In genomic region chr11:117413616-117414015, GRCh38 we compare ENCODE assay signal across 22 cellular contexts.
DNase-seq lines count a peak whose midpoint lies in the region; FAIRE-seq and TF ChIP-seq lines count a peak whose summit lies in the region.
"Had no signal": no experiment of that assay in that cellular context is flagged by ENCODE, and none has a peak within 500 bp of the region (broad histone marks: within the 10 kb centered on the region; RNA-seq: fewer than 3 reads in every experiment).

No MANE protein-coding gene starts in this region.

- H3K9me3 ChIP-seq in right atrium auricular region: no peaks in the 10 kb centered on the region
- no peaks in the 10 kb centered on the region for H3K9me3 ChIP-seq in kidney (ENCODE audit: control insufficient read depth in 1 of 2, low read length in 2 of 2)
- H3K9me3 ChIP-seq in osteoblast (ENCODE audit: low read depth, low read length): no peaks in the 10 kb centered on the region
- H3K9me3 ChIP-seq: BLaER1, Caco-2 had no signal

- H3K27ac ChIP-seq in right atrium auricular region (no peak overlapping the region), kidney (ENCODE audit: low read depth in 2 of 2, low read length in 2 of 2) (no peak overlapping the region), osteoblast (ENCODE audit: low read depth, low read length) (no peak overlapping the region)
- H3K27ac ChIP-seq: BLaER1, C4-2B, GM23248 had no signal

- H3K4me1 ChIP-seq in right atrium auricular region (no peaks in the 10 kb centered on the region), kidney (ENCODE audit: control insufficient read depth in 1 of 2, insufficient read depth in 1 of 2, low read depth in 1 of 2, low read length in 2 of 2) (no peaks in the 10 kb centered on the region), osteoblast (ENCODE audit: insufficient read depth, low read length) (no peaks in the 10 kb centered on the region)

- TF ChIP-seq CTCF in right atrium auricular region (IDR thresholded peaks at IDR 0.05): no peak
- TF ChIP-seq CTCF in kidney (IDR thresholded peaks at IDR 0.05; ENCODE audit: borderline replicate concordance, extremely low read depth, insufficient read depth): no peak
- TF ChIP-seq CTCF in osteoblast (IDR thresholded peaks at IDR 0.05; ENCODE audit: extremely low read depth, low read depth, low read length): no peak

- intact Hi-C loops in cardiac septum (cut with DNase I): no loop called here
- intact Hi-C loops in kidney (cut with DNase I): no loop called here

- H3K4me3 ChIP-seq in right atrium auricular region (no peak overlapping the region), kidney (ENCODE audit: low read length in 2 of 2) (no peak overlapping the region), osteoblast (ENCODE audit: insufficient read depth, low read length) (no peak overlapping the region)
- H3K4me3 ChIP-seq: BLaER1, GM23248 had no signal

- H3K4me2 ChIP-seq in osteoblast (ENCODE audit: insufficient read depth, low read length): no peak overlapping the region
- H3K4me2 ChIP-seq: BLaER1 had no signal

- H3K36me3 ChIP-seq in right atrium auricular region (peaks cover 5% of the 10 kb centered on the region), kidney (ENCODE audit: control insufficient read depth in 1 of 2, insufficient read depth in 2 of 2, low read length in 2 of 2) (peaks cover 0 to 8% of the 10 kb centered on the region in 2 donors), osteoblast (ENCODE audit: insufficient read depth, low read length) (peaks cover 26% of the 10 kb centered on the region)

- no peaks in the 10 kb centered on the region for H3K79me2 ChIP-seq in osteoblast (ENCODE audit: insufficient read depth, low read length)

- no peaks in the 10 kb centered on the region for H3K27me3 ChIP-seq in right atrium auricular region
- no peaks in the 10 kb centered on the region for H3K27me3 ChIP-seq in osteoblast (ENCODE audit: insufficient read depth, low read length)
- H3K27me3 ChIP-seq: BLaER1 had no signal

- no peak overlapping the region for H3K9ac ChIP-seq in kidney (ENCODE audit: low read length in 2 of 2)
- H3K9ac ChIP-seq: BLaER1, GM23248 had no signal

- no peak for FAIRE-seq in kidney (lab: Jason Lieb, UNC)
- FAIRE-seq: A204.1, G401.6, GM12892, GM19239, H1 had no signal

- DNase-seq in cardiac septum (ENCODE audit: low spot score) (peak; percentile 66), right atrium auricular region (ENCODE audit: low spot score) (no peak), kidney (peak; percentile 14), osteoblast (ENCODE audit: insufficient read length, low spot score, missing footprints) (peak; percentile 41), NK-92 (lab: John Stamatoyannopoulos, UW; ENCODE audit: unreplicated experiment) (no peak), GM19238 (ENCODE audit: insufficient read length, low spot score) (no peak), 8988T (no peak)
- DNase-seq: CD4-positive, CD25-positive, alpha-beta regulatory T cell; CD8-positive, alpha-beta T cell; DMS153; DND-41; GM23248; H7; HCEC 1CT had no signal

- no peak overlapping the region for H2AFZ ChIP-seq in osteoblast (ENCODE audit: low read length)
- H2AFZ ChIP-seq: GM23248 had no signal

- no peaks in the 10 kb centered on the region for H4K20me1 ChIP-seq in osteoblast (ENCODE audit: insufficient read depth, low read length)
- H4K20me1 ChIP-seq: BLaER1 had no signal

Comparison
In these comparisons a context has a peak if more than half of its experiments do, and no peak if none do; other contexts are left out.
1. DNase-seq: peak in cardiac septum (single experiment), kidney (single experiment) and osteoblast (single experiment); none in right atrium auricular region (single experiment), NK-92 (single experiment), GM19238 (single experiment) and 8988T (single experiment).